ENCODE assay signal across 10 cellular contexts in genomic region chr7:142768885-142769284, GRCh38. TPM values are rescaled to one million over a fixed set of nuclear protein-coding genes. Genes with fewer than 3 reads are reported as not detected.
"Had no signal": no experiment of that assay in that cellular context is flagged by ENCODE, and none has a peak within 500 bp of the region (broad histone marks: within the 10 kb centered on the region; RNA-seq: fewer than 3 reads in every experiment).

No MANE protein-coding gene starts in this region.

RNA-seq across cellular contexts. Expression of gene PRSS2, which starts 1.9 kb away (rescaled TPM):
- total RNA-seq: PC-9, Right ventricle myocardium inferior, Right ventricle myocardium superior, RPMI7951, SJCRH30, SJSA1, SK-MEL-5 had no signal

RNA-seq across cellular contexts. Expression of gene PRSS1, which starts 19.6 kb away (rescaled TPM):
- total RNA-seq: OCI-LY7, PC-3, Peyer's patch, Right ventricle myocardium inferior, Right ventricle myocardium superior, RPMI7951, SJCRH30, SJSA1, SK-MEL-5 had no signal
